Comparison of ENCODE assay signal across 8 cellular contexts in the genomic region with DNA sequence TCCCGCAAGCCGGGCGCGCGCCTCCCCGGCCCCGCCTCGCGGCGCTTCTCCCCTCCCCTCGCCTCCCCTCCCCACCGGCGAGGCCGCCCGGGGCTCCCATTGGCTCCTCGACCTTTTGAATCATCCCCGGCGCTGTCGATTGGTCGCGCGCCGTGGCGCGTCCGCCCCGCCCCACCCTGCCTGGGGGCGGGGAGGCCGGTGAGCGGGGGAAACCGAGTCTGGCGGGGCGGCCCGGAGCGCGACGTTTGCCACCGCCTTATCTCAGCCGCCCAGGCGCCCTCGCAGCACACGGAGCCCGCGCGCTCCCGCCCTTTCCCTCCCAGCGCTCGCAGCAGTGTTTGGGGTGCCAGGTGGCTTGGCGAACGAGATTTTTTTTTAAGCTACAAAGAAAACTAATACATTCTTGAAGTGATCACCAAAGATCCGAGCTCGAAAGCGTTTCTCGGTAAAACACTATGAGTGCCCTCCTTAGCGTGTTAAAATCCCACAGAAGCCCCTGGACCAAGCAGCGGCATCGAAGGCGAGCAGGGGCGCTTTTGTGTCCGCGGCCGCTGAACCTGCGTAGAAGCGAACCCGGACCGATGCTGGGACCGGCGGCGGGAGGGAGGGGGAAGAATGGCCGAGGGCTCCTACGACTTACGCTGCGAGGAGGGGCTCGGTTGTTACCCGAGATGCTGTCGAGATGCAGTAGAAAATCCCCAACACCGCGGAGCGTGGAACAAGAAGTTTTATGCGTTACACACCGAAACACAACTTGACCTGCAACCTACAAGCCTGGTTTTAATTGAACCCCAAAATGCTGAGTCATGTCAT. TPM values are rescaled to one million over a fixed set of nuclear protein-coding genes. Genes with fewer than 3 reads are reported as not detected.
DNase-seq lines count a peak whose midpoint lies in the region; ATAC-seq, FAIRE-seq and TF ChIP-seq lines count a peak whose summit lies in the region.

No MANE protein-coding gene starts in this region.

- H3K27ac Mint-ChIP-seq in HFFc6 = peak overlapping the region; percentile 88
- H3K27ac Mint-ChIP-seq in activated naive CD8-positive, alpha-beta T cell treated with anti-CD3 and anti-CD28 coated beads for 36 hours = peak overlapping the region; percentile 90

- 0 to 1% methylated on average over 61 to 81 of the region's 81 CpGs for WGBS in pancreas, 2 donors
- WGBS in thyroid gland, 2 donors = 0 to 1% methylated on average over 38 to 43 of the region's 81 CpGs

- peaks cover 5% of the 10 kb centered on the region; the same call in 1 of the 2 replicates for H3K9me3 Mint-ChIP-seq in HFFc6
- H3K9me3 Mint-ChIP-seq in activated naive CD8-positive, alpha-beta T cell treated with anti-CD3 and anti-CD28 coated beads for 36 hours = peaks cover 3% of the 10 kb centered on the region

- peaks cover 45% of the 10 kb centered on the region for H3K4me1 Mint-ChIP-seq in HFFc6 (ENCODE audit: low read depth)
- H3K4me1 Mint-ChIP-seq in activated naive CD8-positive, alpha-beta T cell treated with anti-CD3 and anti-CD28 coated beads for 36 hours = peaks cover 42% of the 10 kb centered on the region

- H3K36me3 ChIP-seq in pancreas (no peaks in the 10 kb centered on the region), thyroid gland (no peaks in the 10 kb centered on the region)

- H3K4me1 ChIP-seq in pancreas (peaks cover 10 to 21% (median 19%) of the 10 kb centered on the region in 3 donors), thyroid gland (peaks cover 11 to 27% of the 10 kb centered on the region in 2 donors)

- POLR2A ChIA-PET in GM10248 (lab: Yijun Ruan, JAX) = interaction anchor here (0.5 to 1.1 kb wide), 3 partner anchors 16 to 1301 kb away, joined by 3 to 4 read pairs (median 4); a partner anchor contains a TSS

- H3K27ac ChIP-seq in pancreas = peak overlapping the region; percentile 86 to 93 (median 92)
- H3K27ac ChIP-seq in thyroid gland = peak overlapping the region; percentile 64 to 88 (median 80)

- DNase-seq in GM10248 (ENCODE audit: extremely low spot score) (peak; percentile 96), HFFc6 (peak; percentile 71), NAMALWA (ENCODE audit: low spot score) (peak; percentile 93), SKM-1 (lab: John Stamatoyannopoulos, UW; ENCODE audit: unreplicated experiment) (peak; percentile 92), head of caudate nucleus (peak; percentile 85 to 98 (median 96)), pancreas (peak; percentile 90 to 96 (median 93)), thyroid gland (peak; percentile 90 to 92)
- DNase-seq in activated naive CD8-positive, alpha-beta T cell treated with anti-CD3 and anti-CD28 coated beads for 36 hours = peak; percentile 91

- CTCF ChIA-PET in GM10248 (lab: Yijun Ruan, JAX) = interaction anchor here (1.0 to 6.2 kb wide), 4 partner anchors 13 to 30 kb away, joined by 3 to 30 read pairs (median 4); no protein-coding TSS in a partner anchor

- TF ChIP-seq CTCF in GM10248 (IDR thresholded peaks at IDR 0.05; ENCODE audit: control extremely low read depth, extremely low read depth, low read depth, missing control alignments) (no peak), HFFc6 (IDR thresholded peaks at IDR 0.05) (no peak), pancreas (IDR thresholded peaks at IDR 0.05) (no peak), thyroid gland (IDR thresholded peaks at IDR 0.05) (no peak)

- intact Hi-C loops in head of caudate nucleus (cut with DNase I) = no loop called here
- intact Hi-C loops in pancreas (cut with DNase I) = no loop called here
- intact Hi-C loops in thyroid gland (cut with DNase I) = no loop called here

- H3K36me3 Mint-ChIP-seq in HFFc6 (ENCODE audit: low read depth) = no peaks in the 10 kb centered on the region
- peaks cover 10% of the 10 kb centered on the region for H3K36me3 Mint-ChIP-seq in activated naive CD8-positive, alpha-beta T cell treated with anti-CD3 and anti-CD28 coated beads for 36 hours

- ATAC-seq in pancreas = peak; percentile 93 to 95 (median 94)

- H3K27me3 ChIP-seq in pancreas = no peaks in the 10 kb centered on the region
- no peaks in the 10 kb centered on the region for H3K27me3 ChIP-seq in thyroid gland

- peak in 1 of 2 donors; percentile 91 for TF ChIP-seq POLR2A in thyroid gland (IDR thresholded peaks at IDR 0.05)

- H3K27me3 Mint-ChIP-seq in HFFc6 (ENCODE audit: insufficient read depth) = peaks cover 12% of the 10 kb centered on the region
- H3K27me3 Mint-ChIP-seq in activated naive CD8-positive, alpha-beta T cell treated with anti-CD3 and anti-CD28 coated beads for 36 hours = no peaks in the 10 kb centered on the region

- H3K9me3 ChIP-seq in pancreas (no peaks in the 10 kb centered on the region), thyroid gland (no peaks in the 10 kb centered on the region)

- H3K4me3 ChIP-seq in pancreas (peak overlapping the region; percentile 70 to 97 (median 84)), thyroid gland (replicated peaks in 1 of 3) (peak overlapping the region; percentile 21 to 98 (median 88))

- peak overlapping the region; percentile 90 for H3K4me3 Mint-ChIP-seq in HFFc6
- H3K4me3 Mint-ChIP-seq in activated naive CD8-positive, alpha-beta T cell treated with anti-CD3 and anti-CD28 coated beads for 36 hours = peak overlapping the region; percentile 81

- FAIRE-seq in pancreas (lab: Jason Lieb, UNC) = no peak

RNA-seq across cellular contexts. Expression of a gene that starts 0.4 kb away (rescaled TPM):
- total RNA-seq in HFFc6 (2021; fragmentation: NEBNext Ultra II Directional; extraction: Animal tissue kit (Norgen Biotek cat#: 25700)) = 10 to 100 TPM; 20.7 to 42.7 (median 36.3) TPM
- 100 to 1,000 TPM; 128 to 140 TPM for total RNA-seq in activated naive CD8-positive, alpha-beta T cell treated with anti-CD3 and anti-CD28 coated beads for 36 hours
- total RNA-seq in pancreas = 10 to 100 TPM; 18.3 to 31.6 (median 19.9) TPM
- polyA plus RNA-seq in pancreas = 10 to 100 TPM; 12.3 to 17.0 TPM
- total RNA-seq in thyroid gland = 10 to 100 TPM; 33.1 to 46.7 (median 36.8) TPM

Comparison
In these comparisons a context has a peak if more than half of its experiments do, and no peak if none do; other contexts are left out.
1. Peak in every context shown above with its lines: DNase-seq, ATAC-seq, H3K4me3 ChIP-seq and H3K27ac ChIP-seq.